ENCODE assay signal across 1 cellular context in the genomic region with DNA sequence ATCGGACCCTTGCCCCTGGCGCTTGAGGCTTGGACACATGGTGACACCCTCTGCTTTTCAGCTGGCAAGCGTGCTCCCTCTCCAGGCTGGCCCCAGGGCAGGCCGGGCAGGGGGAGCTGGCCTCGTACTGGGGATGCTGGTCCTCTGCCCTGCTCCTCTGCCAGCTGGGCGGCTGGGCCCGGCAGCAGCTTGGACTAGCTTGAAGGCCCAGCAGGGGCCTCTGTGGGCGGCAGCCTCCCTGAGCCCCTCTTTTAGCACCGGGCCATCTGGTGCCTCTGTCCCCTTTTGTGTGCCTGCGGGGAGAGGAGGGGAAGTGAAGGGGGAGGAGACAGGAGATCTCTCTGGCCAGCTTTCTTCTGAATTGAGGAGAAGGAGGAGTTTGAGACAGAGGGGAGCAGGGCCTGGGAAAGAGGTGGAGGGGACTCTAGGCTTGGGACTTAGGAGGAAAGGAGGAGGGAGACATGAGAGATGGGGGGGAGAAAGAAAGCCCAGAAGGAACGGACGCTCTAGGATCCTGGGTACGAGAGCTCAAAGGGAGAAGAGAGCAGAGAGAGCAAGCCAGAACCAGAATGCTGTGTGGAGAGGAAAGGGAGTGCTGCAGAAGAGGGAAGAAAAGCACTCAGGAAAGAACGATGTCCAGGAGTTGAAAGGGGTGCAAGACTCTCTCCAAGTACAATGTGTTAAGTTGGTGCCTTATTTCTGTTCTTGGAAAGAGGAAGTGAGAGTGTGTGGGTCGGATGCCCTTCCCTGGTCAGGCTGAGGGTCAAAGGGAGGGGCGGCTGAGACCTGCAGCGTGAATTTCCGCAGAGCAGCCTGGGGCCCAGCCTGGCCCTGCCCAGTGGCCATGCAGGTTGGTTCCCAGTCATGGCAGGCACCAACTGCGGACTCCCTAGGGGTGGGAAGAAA.
TF ChIP-seq lines count a peak whose summit lies in the region.

No MANE protein-coding gene starts in this region.

TF ChIP-seq in K562, 482 proteins besides CTCF, POLR2A, EP300 and RAD21 (continued from another document and continues in another):
- TF ChIP-seq ZNF318 (IDR thresholded peaks at IDR 0.05; ENCODE audit: borderline replicate concordance in 1 of 2, low read depth in 1 of 2) = no peak
- TF ChIP-seq RUNX1 (IDR thresholded peaks at IDR 0.05; ENCODE audit: low read depth) = no peak
- TF ChIP-seq TAF15 (IDR thresholded peaks at IDR 0.05; ENCODE audit: low read depth, low read length) = no peak
- TF ChIP-seq GABPA (tag; conservative IDR thresholded peaks at IDR 0.05; ENCODE audit: low read depth) = 0 out of 2 replicates have a peak, but pooled peaks have one; percentile 16
- TF ChIP-seq CCAR2 (IDR thresholded peaks at IDR 0.05; ENCODE audit: low read depth, low read length) = no peak
- no peak for TF ChIP-seq BRD9 (IDR thresholded peaks at IDR 0.05; ENCODE audit: low read depth, partially characterized antibody)
- no peak for TF ChIP-seq CBX3 (IDR thresholded peaks at IDR 0.05; ENCODE audit: borderline replicate concordance in 1 of 2, low read length in 2 of 2)
- no peak for TF ChIP-seq HNRNPUL1 (IDR thresholded peaks at IDR 0.05; ENCODE audit: low read length)
- TF ChIP-seq, protein P1, sequence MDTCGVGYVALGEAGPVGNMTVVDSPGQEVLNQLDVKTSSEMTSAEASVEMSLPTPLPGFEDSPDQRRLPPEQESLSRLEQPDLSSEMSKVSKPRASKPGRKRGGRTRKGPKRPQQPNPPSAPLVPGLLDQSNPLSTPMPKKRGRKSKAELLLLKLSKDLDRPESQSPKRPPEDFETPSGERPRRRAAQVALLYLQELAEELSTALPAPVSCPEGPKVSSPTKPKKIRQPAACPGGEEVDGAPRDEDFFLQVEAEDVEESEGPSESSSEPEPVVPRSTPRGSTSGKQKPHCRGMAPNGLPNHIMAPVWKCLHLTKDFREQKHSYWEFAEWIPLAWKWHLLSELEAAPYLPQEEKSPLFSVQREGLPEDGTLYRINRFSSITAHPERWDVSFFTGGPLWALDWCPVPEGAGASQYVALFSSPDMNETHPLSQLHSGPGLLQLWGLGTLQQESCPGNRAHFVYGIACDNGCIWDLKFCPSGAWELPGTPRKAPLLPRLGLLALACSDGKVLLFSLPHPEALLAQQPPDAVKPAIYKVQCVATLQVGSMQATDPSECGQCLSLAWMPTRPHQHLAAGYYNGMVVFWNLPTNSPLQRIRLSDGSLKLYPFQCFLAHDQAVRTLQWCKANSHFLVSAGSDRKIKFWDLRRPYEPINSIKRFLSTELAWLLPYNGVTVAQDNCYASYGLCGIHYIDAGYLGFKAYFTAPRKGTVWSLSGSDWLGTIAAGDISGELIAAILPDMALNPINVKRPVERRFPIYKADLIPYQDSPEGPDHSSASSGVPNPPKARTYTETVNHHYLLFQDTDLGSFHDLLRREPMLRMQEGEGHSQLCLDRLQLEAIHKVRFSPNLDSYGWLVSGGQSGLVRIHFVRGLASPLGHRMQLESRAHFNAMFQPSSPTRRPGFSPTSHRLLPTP (IDR thresholded peaks at IDR 0.05; ENCODE audit: borderline replicate concordance, extremely low read depth, insufficient read length) = no peak
- TF ChIP-seq GABPB1 (CRISPR knock-in tag; IDR thresholded peaks at IDR 0.05) = no peak; the same call in 1 of the 2 replicates
- TF ChIP-seq KDM2B (CRISPR knock-in tag; IDR thresholded peaks at IDR 0.05) = no peak
- no peak for TF ChIP-seq CGGBP1 (CRISPR knock-in tag; IDR thresholded peaks at IDR 0.05)
- TF ChIP-seq BCOR (IDR thresholded peaks at IDR 0.05) = peak; percentile 70; the same call in 1 of the 2 replicates
- TF ChIP-seq, protein P2, sequence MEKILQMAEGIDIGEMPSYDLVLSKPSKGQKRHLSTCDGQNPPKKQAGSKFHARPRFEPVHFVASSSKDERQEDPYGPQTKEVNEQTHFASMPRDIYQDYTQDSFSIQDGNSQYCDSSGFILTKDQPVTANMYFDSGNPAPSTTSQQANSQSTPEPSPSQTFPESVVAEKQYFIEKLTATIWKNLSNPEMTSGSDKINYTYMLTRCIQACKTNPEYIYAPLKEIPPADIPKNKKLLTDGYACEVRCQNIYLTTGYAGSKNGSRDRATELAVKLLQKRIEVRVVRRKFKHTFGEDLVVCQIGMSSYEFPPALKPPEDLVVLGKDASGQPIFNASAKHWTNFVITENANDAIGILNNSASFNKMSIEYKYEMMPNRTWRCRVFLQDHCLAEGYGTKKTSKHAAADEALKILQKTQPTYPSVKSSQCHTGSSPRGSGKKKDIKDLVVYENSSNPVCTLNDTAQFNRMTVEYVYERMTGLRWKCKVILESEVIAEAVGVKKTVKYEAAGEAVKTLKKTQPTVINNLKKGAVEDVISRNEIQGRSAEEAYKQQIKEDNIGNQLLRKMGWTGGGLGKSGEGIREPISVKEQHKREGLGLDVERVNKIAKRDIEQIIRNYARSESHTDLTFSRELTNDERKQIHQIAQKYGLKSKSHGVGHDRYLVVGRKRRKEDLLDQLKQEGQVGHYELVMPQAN (IDR thresholded peaks at IDR 0.05; ENCODE audit: borderline replicate concordance) = no peak
- TF ChIP-seq HDGF (IDR thresholded peaks at IDR 0.05) = peak; percentile 88; the same call in 1 of the 2 replicates
- TF ChIP-seq EHMT2 (IDR thresholded peaks at IDR 0.05) = 0 out of 2 replicates have a peak, but pooled peaks have one; percentile 30
- TF ChIP-seq ZC3H11A (IDR thresholded peaks at IDR 0.05; ENCODE audit: low read depth, low read length) = no peak
- TF ChIP-seq PURB (CRISPR knock-in tag; IDR thresholded peaks at IDR 0.05; ENCODE audit: low read depth) = no peak
- TF ChIP-seq, protein P3, sequence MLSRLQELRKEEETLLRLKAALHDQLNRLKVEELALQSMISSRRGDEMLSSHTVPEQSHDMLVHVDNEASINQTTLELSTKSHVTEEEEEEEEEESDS (CRISPR knock-in tag; IDR thresholded peaks at IDR 0.05) = no peak
- TF ChIP-seq, protein P4, sequence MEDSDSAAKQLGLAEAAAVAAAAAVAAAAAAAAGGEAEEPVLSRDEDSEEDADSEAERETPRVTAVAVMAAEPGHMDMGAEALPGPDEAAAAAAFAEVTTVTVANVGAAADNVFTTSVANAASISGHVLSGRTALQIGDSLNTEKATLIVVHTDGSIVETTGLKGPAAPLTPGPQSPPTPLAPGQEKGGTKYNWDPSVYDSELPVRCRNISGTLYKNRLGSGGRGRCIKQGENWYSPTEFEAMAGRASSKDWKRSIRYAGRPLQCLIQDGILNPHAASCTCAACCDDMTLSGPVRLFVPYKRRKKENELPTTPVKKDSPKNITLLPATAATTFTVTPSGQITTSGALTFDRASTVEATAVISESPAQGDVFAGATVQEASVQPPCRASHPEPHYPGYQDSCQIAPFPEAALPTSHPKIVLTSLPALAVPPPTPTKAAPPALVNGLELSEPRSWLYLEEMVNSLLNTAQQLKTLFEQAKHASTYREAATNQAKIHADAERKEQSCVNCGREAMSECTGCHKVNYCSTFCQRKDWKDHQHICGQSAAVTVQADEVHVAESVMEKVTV (CRISPR knock-in tag; IDR thresholded peaks at IDR 0.05) = no peak
- peak; percentile 84 for TF ChIP-seq ELF4 (CRISPR knock-in tag; IDR thresholded peaks at IDR 0.05)
- no peak for TF ChIP-seq ZNF695 (CRISPR knock-in tag; IDR thresholded peaks at IDR 0.05)
- no peak for TF ChIP-seq MTA3 (IDR thresholded peaks at IDR 0.05; ENCODE audit: borderline replicate concordance)
- TF ChIP-seq ZNF778 (CRISPR knock-in tag; IDR thresholded peaks at IDR 0.05) = no peak
- no peak for TF ChIP-seq CHD2 (IDR thresholded peaks at IDR 0.05; ENCODE audit: low read depth, low read length)
- peak in 1 of 2 experiments; percentile 65; a peak in 2 of 4 replicates for TF ChIP-seq ZNF639 (CRISPR knock-in tag; conservative IDR thresholded peaks at IDR 0.05 in 1 of 2, IDR thresholded peaks at IDR 0.05 in 1 of 2)
- peak; percentile 27; the same call in 1 of the 2 replicates for TF ChIP-seq STAT5A (IDR thresholded peaks at IDR 0.05; ENCODE audit: borderline replicate concordance, low read length)
- no peak for TF ChIP-seq IFI16 (CRISPR knock-in tag; IDR thresholded peaks at IDR 0.05)
- TF ChIP-seq ZNF780A (CRISPR knock-in tag; IDR thresholded peaks at IDR 0.05) = no peak
- no peak for TF ChIP-seq GATAD2B (IDR thresholded peaks at IDR 0.05; ENCODE audit: borderline replicate concordance)
- TF ChIP-seq POLR2H (tag; IDR thresholded peaks at IDR 0.05; ENCODE audit: low read depth) = no peak
- TF ChIP-seq KDM1A (IDR thresholded peaks at IDR 0.05) = no peak
- TF ChIP-seq ZNF699 (CRISPR knock-in tag; IDR thresholded peaks at IDR 0.05; ENCODE audit: insufficient replicate concordance) = no peak
- no peak for TF ChIP-seq DACH1 (IDR thresholded peaks at IDR 0.05; ENCODE audit: partially characterized antibody)
- TF ChIP-seq ARNT (IDR thresholded peaks at IDR 0.05) = no peak
- TF ChIP-seq CBFB (CRISPR knock-in tag; IDR thresholded peaks at IDR 0.05) = no peak
- TF ChIP-seq POU5F1 (IDR thresholded peaks at IDR 0.05; ENCODE audit: borderline replicate concordance, low read depth, low read length, partially characterized antibody) = no peak
- TF ChIP-seq ATF7 (IDR thresholded peaks at IDR 0.05) = no peak
- no peak for TF ChIP-seq NCOA2 (IDR thresholded peaks at IDR 0.05; ENCODE audit: partially characterized antibody in 2 of 2)
- TF ChIP-seq, protein P5, sequence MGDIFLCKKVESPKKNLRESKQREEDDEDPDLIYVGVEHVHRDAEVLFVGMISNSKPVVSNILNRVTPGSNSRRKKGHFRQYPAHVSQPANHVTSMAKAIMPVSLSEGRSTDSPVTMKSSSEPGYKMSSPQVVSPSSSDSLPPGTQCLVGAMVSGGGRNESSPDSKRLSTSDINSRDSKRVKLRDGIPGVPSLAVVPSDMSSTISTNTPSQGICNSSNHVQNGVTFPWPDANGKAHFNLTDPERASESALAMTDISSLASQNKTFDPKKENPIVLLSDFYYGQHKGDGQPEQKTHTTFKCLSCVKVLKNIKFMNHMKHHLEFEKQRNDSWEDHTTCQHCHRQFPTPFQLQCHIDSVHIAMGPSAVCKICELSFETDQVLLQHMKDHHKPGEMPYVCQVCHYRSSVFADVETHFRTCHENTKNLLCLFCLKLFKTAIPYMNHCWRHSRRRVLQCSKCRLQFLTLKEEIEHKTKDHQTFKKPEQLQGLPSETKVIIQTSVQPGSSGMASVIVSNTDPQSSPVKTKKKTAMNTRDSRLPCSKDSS (IDR thresholded peaks at IDR 0.05; ENCODE audit: low read depth, partially characterized antibody) = no peak
- TF ChIP-seq DNMT1 (IDR thresholded peaks at IDR 0.05) = no peak
